ENCODE assay signal across 1 cellular context in the genomic region with DNA sequence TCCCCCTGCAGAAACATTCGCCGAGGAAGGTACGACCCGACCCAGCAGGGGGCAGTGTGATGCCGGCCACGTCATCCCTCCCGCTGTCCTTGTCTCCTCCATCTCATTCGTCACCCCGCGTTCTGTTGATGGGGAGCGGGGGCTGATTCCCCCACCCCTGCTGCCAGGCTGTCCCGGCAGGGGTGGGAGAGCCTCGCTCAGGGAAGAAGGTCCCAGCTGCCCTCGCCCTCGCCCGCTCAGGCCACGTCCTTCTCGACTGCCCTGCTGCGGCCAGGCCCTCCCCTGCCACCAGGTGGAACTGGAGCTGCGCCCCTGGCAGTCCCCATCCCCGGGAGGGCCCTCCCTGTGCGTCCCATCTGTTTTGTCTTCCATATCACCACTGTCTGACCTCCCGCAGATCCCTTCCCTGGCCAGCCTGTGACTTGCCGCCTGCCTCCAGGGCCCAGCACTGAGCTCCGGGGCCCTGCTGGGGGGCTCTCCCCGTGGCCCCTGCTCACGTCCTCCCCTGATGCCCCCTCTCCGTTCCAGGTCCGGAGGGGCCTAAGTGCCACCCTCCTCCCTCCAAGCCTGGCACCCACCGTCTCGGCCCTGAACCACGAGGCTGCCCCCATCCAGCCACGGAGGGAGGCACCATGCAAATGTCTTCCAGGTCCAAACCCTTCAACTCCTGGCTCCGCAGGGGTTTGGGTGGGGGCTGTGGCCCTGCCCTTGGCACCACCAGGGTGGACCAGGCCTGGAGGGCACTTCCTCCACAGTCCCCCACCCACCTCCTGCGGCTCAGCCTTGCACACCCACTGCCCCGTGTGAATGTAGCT.
TF ChIP-seq lines count a peak whose summit lies in the region.

No MANE protein-coding gene starts in this region.

TF ChIP-seq in GM12878, 131 proteins besides CTCF, POLR2A, EP300 and RAD21 (continues in another document):
- TF ChIP-seq, protein P1, sequence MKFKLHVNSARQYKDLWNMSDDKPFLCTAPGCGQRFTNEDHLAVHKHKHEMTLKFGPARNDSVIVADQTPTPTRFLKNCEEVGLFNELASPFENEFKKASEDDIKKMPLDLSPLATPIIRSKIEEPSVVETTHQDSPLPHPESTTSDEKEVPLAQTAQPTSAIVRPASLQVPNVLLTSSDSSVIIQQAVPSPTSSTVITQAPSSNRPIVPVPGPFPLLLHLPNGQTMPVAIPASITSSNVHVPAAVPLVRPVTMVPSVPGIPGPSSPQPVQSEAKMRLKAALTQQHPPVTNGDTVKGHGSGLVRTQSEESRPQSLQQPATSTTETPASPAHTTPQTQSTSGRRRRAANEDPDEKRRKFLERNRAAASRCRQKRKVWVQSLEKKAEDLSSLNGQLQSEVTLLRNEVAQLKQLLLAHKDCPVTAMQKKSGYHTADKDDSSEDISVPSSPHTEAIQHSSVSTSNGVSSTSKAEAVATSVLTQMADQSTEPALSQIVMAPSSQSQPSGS (IDR thresholded peaks at IDR 0.05; ENCODE audit: low read length): no peak
- TF ChIP-seq STAT1 (conservative IDR thresholded peaks at IDR 0.05) (no peak), ETV6 (conservative IDR thresholded peaks at IDR 0.05 in 1 of 2, IDR thresholded peaks at IDR 0.05 in 1 of 2; ENCODE audit: borderline replicate concordance in 1 of 2, low read depth in 1 of 2) (no peak), NFXL1 (IDR thresholded peaks at IDR 0.05; ENCODE audit: borderline replicate concordance) (no peak), ATF7 (IDR thresholded peaks at IDR 0.05; ENCODE audit: low read depth) (peak; percentile 80), FOXM1 (IDR thresholded peaks at IDR 0.05; ENCODE audit: low read depth, low read length) (no peak), CREM (IDR thresholded peaks at IDR 0.05; ENCODE audit: low read depth) (peak; percentile 97), POLR2AphosphoS2 (IDR thresholded peaks at IDR 0.05; ENCODE audit: low read depth, low read length) (no peak), JUND (IDR thresholded peaks at IDR 0.05; ENCODE audit: low read depth, low read length) (peak; percentile 54; the same call in 1 of the 2 replicates), HDAC2 (IDR thresholded peaks at IDR 0.05) (no peak), ESRRA (IDR thresholded peaks at IDR 0.05; ENCODE audit: low read length) (0 out of 2 replicates have a peak, but pooled peaks have one; percentile 12), JUNB (IDR thresholded peaks at IDR 0.05) (no peak), CBFB (IDR thresholded peaks at IDR 0.05; ENCODE audit: low read depth) (no peak), SP1 (IDR thresholded peaks at IDR 0.05; ENCODE audit: low read depth, low read length) (no peak), SMC3 (IDR thresholded peaks at IDR 0.05; ENCODE audit: borderline replicate concordance, low read length) (peak; percentile 53; the same call in 1 of the 2 replicates), CHD2 (IDR thresholded peaks at IDR 0.05; ENCODE audit: borderline replicate concordance, low read depth, low read length) (0 out of 2 replicates have a peak, but pooled peaks have one; percentile 18), BHLHE40 (IDR thresholded peaks at IDR 0.05; ENCODE audit: borderline replicate concordance in 1 of 2, low read depth in 2 of 2, low read length in 1 of 2) (peak in 1 of 2 experiments; percentile 18; a peak in 1 of 4 replicates), PAX8 (IDR thresholded peaks at IDR 0.05) (no peak), MYC (IDR thresholded peaks at IDR 0.05; ENCODE audit: insufficient read depth, insufficient read length, insufficient replicate concordance, low read length, severe bottlenecking) (no peak)
- TF ChIP-seq, protein P2, sequence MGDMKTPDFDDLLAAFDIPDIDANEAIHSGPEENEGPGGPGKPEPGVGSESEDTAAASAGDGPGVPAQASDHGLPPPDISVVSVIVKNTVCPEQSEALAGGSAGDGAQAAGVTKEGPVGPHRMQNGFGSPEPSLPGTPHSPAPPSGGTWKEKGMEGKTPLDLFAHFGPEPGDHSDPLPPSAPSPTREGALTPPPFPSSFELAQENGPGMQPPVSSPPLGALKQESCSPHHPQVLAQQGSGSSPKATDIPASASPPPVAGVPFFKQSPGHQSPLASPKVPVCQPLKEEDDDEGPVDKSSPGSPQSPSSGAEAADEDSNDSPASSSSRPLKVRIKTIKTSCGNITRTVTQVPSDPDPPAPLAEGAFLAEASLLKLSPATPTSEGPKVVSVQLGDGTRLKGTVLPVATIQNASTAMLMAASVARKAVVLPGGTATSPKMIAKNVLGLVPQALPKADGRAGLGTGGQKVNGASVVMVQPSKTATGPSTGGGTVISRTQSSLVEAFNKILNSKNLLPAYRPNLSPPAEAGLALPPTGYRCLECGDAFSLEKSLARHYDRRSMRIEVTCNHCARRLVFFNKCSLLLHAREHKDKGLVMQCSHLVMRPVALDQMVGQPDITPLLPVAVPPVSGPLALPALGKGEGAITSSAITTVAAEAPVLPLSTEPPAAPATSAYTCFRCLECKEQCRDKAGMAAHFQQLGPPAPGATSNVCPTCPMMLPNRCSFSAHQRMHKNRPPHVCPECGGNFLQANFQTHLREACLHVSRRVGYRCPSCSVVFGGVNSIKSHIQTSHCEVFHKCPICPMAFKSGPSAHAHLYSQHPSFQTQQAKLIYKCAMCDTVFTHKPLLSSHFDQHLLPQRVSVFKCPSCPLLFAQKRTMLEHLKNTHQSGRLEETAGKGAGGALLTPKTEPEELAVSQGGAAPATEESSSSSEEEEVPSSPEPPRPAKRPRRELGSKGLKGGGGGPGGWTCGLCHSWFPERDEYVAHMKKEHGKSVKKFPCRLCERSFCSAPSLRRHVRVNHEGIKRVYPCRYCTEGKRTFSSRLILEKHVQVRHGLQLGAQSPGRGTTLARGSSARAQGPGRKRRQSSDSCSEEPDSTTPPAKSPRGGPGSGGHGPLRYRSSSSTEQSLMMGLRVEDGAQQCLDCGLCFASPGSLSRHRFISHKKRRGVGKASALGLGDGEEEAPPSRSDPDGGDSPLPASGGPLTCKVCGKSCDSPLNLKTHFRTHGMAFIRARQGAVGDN (IDR thresholded peaks at IDR 0.05): no peak
- TF ChIP-seq, protein P3, sequence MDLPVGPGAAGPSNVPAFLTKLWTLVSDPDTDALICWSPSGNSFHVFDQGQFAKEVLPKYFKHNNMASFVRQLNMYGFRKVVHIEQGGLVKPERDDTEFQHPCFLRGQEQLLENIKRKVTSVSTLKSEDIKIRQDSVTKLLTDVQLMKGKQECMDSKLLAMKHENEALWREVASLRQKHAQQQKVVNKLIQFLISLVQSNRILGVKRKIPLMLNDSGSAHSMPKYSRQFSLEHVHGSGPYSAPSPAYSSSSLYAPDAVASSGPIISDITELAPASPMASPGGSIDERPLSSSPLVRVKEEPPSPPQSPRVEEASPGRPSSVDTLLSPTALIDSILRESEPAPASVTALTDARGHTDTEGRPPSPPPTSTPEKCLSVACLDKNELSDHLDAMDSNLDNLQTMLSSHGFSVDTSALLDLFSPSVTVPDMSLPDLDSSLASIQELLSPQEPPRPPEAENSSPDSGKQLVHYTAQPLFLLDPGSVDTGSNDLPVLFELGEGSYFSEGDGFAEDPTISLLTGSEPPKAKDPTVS (IDR thresholded peaks at IDR 0.05; ENCODE audit: low read depth, low read length): no peak
- TF ChIP-seq, protein P4, sequence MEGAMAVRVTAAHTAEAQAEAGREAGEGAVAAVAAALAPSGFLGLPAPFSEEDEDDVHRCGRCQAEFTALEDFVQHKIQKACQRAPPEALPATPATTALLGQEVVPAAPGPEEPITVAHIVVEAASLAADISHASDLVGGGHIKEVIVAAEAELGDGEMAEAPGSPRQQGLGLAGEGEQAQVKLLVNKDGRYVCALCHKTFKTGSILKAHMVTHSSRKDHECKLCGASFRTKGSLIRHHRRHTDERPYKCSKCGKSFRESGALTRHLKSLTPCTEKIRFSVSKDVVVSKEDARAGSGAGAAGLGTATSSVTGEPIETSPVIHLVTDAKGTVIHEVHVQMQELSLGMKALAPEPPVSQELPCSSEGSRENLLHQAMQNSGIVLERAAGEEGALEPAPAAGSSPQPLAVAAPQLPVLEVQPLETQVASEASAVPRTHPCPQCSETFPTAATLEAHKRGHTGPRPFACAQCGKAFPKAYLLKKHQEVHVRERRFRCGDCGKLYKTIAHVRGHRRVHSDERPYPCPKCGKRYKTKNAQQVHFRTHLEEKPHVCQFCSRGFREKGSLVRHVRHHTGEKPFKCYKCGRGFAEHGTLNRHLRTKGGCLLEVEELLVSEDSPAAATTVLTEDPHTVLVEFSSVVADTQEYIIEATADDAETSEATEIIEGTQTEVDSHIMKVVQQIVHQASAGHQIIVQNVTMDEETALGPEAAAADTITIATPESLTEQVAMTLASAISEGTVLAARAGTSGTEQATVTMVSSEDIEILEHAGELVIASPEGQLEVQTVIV (IDR thresholded peaks at IDR 0.05; ENCODE audit: borderline replicate concordance, partially characterized antibody): no peak
- TF ChIP-seq, protein P5, sequence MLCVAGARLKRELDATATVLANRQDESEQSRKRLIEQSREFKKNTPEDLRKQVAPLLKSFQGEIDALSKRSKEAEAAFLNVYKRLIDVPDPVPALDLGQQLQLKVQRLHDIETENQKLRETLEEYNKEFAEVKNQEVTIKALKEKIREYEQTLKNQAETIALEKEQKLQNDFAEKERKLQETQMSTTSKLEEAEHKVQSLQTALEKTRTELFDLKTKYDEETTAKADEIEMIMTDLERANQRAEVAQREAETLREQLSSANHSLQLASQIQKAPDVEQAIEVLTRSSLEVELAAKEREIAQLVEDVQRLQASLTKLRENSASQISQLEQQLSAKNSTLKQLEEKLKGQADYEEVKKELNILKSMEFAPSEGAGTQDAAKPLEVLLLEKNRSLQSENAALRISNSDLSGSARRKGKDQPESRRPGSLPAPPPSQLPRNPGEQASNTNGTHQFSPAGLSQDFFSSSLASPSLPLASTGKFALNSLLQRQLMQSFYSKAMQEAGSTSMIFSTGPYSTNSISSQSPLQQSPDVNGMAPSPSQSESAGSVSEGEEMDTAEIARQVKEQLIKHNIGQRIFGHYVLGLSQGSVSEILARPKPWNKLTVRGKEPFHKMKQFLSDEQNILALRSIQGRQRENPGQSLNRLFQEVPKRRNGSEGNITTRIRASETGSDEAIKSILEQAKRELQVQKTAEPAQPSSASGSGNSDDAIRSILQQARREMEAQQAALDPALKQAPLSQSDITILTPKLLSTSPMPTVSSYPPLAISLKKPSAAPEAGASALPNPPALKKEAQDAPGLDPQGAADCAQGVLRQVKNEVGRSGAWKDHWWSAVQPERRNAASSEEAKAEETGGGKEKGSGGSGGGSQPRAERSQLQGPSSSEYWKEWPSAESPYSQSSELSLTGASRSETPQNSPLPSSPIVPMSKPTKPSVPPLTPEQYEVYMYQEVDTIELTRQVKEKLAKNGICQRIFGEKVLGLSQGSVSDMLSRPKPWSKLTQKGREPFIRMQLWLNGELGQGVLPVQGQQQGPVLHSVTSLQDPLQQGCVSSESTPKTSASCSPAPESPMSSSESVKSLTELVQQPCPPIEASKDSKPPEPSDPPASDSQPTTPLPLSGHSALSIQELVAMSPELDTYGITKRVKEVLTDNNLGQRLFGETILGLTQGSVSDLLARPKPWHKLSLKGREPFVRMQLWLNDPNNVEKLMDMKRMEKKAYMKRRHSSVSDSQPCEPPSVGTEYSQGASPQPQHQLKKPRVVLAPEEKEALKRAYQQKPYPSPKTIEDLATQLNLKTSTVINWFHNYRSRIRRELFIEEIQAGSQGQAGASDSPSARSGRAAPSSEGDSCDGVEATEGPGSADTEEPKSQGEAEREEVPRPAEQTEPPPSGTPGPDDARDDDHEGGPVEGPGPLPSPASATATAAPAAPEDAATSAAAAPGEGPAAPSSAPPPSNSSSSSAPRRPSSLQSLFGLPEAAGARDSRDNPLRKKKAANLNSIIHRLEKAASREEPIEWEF (IDR thresholded peaks at IDR 0.05; ENCODE audit: insufficient replicate concordance, low read depth, low read length): no peak
- TF ChIP-seq, protein P6, sequence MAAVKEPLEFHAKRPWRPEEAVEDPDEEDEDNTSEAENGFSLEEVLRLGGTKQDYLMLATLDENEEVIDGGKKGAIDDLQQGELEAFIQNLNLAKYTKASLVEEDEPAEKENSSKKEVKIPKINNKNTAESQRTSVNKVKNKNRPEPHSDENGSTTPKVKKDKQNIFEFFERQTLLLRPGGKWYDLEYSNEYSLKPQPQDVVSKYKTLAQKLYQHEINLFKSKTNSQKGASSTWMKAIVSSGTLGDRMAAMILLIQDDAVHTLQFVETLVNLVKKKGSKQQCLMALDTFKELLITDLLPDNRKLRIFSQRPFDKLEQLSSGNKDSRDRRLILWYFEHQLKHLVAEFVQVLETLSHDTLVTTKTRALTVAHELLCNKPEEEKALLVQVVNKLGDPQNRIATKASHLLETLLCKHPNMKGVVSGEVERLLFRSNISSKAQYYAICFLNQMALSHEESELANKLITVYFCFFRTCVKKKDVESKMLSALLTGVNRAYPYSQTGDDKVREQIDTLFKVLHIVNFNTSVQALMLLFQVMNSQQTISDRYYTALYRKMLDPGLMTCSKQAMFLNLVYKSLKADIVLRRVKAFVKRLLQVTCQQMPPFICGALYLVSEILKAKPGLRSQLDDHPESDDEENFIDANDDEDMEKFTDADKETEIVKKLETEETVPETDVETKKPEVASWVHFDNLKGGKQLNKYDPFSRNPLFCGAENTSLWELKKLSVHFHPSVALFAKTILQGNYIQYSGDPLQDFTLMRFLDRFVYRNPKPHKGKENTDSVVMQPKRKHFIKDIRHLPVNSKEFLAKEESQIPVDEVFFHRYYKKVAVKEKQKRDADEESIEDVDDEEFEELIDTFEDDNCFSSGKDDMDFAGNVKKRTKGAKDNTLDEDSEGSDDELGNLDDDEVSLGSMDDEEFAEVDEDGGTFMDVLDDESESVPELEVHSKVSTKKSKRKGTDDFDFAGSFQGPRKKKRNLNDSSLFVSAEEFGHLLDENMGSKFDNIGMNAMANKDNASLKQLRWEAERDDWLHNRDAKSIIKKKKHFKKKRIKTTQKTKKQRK (IDR thresholded peaks at IDR 0.05; ENCODE audit: low read depth, low read length): no peak
- TF ChIP-seq, protein P7, sequence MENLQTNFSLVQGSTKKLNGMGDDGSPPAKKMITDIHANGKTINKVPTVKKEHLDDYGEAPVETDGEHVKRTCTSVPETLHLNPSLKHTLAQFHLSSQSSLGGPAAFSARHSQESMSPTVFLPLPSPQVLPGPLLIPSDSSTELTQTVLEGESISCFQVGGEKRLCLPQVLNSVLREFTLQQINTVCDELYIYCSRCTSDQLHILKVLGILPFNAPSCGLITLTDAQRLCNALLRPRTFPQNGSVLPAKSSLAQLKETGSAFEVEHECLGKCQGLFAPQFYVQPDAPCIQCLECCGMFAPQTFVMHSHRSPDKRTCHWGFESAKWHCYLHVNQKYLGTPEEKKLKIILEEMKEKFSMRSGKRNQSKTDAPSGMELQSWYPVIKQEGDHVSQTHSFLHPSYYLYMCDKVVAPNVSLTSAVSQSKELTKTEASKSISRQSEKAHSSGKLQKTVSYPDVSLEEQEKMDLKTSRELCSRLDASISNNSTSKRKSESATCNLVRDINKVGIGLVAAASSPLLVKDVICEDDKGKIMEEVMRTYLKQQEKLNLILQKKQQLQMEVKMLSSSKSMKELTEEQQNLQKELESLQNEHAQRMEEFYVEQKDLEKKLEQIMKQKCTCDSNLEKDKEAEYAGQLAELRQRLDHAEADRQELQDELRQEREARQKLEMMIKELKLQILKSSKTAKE (IDR thresholded peaks at IDR 0.05; ENCODE audit: low read depth, poor library complexity, severe bottlenecking): no peak
- TF ChIP-seq, protein P8, sequence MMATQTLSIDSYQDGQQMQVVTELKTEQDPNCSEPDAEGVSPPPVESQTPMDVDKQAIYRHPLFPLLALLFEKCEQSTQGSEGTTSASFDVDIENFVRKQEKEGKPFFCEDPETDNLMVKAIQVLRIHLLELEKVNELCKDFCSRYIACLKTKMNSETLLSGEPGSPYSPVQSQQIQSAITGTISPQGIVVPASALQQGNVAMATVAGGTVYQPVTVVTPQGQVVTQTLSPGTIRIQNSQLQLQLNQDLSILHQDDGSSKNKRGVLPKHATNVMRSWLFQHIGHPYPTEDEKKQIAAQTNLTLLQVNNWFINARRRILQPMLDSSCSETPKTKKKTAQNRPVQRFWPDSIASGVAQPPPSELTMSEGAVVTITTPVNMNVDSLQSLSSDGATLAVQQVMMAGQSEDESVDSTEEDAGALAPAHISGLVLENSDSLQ (IDR thresholded peaks at IDR 0.05): no peak
